In genomic region chr16:16201880-16202279, GRCh38 we compare ENCODE assay signal across 1 cellular context. TPM values are rescaled to one million over a fixed set of nuclear protein-coding genes. Genes with fewer than 3 reads are reported as not detected.
"Had no signal": no experiment of that assay in that cellular context is flagged by ENCODE, and none has a peak within 500 bp of the region (broad histone marks: within the 10 kb centered on the region; RNA-seq: fewer than 3 reads in every experiment).

No MANE protein-coding gene starts in this region.

RNA-seq across cellular contexts. Expression of gene ABCC6, which starts 21.4 kb away (rescaled TPM):
- total RNA-seq: SK-MEL-5 had no signal
